Comparison of ENCODE assay signal across 8 cellular contexts in the genomic region with DNA sequence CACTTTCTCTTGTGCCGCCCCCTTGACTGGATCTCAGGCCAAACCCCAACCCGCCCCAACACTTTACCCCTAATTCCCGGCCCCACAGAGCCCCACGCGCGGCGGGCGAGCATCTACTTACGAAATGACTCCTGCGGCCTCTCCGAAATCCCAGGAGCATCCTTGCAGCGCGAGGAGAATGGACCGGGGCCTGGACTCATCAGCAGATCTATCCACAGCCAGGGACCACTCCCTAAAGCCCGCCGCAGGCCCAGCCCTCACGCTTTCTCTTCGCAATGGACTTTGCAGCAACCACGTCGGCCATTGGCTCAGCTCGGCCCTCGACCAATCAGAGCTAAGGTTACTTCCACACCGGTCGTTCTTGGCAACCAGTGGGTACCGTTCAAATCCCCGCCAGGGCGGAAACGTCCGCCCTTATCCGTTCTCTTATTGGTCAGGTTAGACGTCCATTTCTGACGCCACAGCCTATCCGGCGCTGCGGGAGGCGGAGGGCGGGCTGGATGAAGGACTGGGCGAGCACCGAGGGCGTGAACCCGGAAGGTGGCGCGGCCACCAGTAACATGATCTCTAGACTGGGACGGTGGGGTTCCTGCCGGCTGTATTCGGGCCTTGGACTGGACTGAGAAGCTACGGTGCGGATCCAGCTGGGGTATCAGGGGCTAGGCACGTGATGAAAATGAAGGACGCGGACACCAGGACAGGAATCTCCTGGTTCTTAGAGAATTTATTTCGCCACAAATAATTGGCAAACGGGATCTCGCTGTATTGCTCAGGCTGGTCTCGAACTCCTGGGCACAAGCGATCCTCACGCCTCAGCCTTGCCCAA. TPM values are rescaled to one million over a fixed set of nuclear protein-coding genes. Genes with fewer than 3 reads are reported as not detected.
DNase-seq lines count a peak whose midpoint lies in the region; ATAC-seq, FAIRE-seq and TF ChIP-seq lines count a peak whose summit lies in the region.

A gene (minus strand): TSS at position 244 of the 826 bp plus-strand sequence. CDS start 84 bp downstream, at position 160.
A gene with protein sequence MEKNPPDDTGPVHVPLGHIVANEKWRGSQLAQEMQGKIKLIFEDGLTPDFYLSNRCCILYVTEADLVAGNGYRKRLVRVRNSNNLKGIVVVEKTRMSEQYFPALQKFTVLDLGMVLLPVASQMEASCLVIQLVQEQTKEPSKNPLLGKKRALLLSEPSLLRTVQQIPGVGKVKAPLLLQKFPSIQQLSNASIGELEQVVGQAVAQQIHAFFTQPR (plus strand): TSS at position 528 of the 826 bp plus-strand sequence. CDS start 955 bp downstream, outside the sequence.

- no peak for TF ChIP-seq EP300 in upper lobe of left lung (IDR thresholded peaks at IDR 0.05)

- WGBS in heart right ventricle, 2 donors: 3 to 4% methylated on average over 57 of the region's 57 CpGs
- 1 to 2% methylated on average over 29 to 57 of the region's 57 CpGs for WGBS in upper lobe of left lung, 2 donors

- H3K27ac ChIP-seq in heart right ventricle (peak within 1 kb of the TSS in 9 of 10 donors; percentile 42 to 91 (median 61)), upper lobe of left lung (peak within 1 kb of the TSS; percentile 78 to 88 (median 82))

- DNase-seq in GM12891 (ENCODE audit: insufficient read length, low spot score) (peak; percentile 93), NCI-H1417 treated with DMSO at 0.1 percent for 48 hours (lab: John Stamatoyannopoulos, UW) (peak; percentile 97), SW 1271 (lab: John Stamatoyannopoulos, UW) (peak; percentile 92 to 96), adipocyte (ENCODE audit: low read depth) (peak; percentile 100), heart right ventricle (peak; percentile 96 to 98), pons (ENCODE audit: low spot score) (peak; percentile 99), upper lobe of left lung (peak; percentile 96 to 98)

- H3K4me1 ChIP-seq in adipocyte (ENCODE audit: control insufficient read depth, insufficient read depth, low read length) (peaks cover 7% of the 10 kb centered on the region), heart right ventricle (peaks cover 0 to 23% (median 14%) of the 10 kb centered on the region in 9 donors), upper lobe of left lung (peaks cover 8 to 36% (median 15%) of the 10 kb centered on the region in 4 donors)

- H3K9ac ChIP-seq in adipocyte (ENCODE audit: low read length): peak within 1 kb of the TSS; percentile 87

- TF ChIP-seq POLR2A in GM12891 (IDR thresholded peaks at IDR 0.05; ENCODE audit: low read depth, low read length) (peak; percentile 81), upper lobe of left lung (IDR thresholded peaks at IDR 0.05) (peak in 2 of 4 donors; percentile 19 to 70)

- peak; percentile 99 for FAIRE-seq in GM12891 (lab: Jason Lieb, UNC)

- peak; percentile 99 for ATAC-seq in HG02798 (IDR thresholded peaks at IDR 0.05; ENCODE audit: poor library complexity, unreplicated experiment)
- ATAC-seq in heart right ventricle: peak; percentile 99 to 100 (median 99)
- ATAC-seq in upper lobe of left lung (ENCODE audit: low FRiP score in 2 of 2): peak; percentile 99

- H3K4me3 ChIP-seq in adipocyte (ENCODE audit: low read length) (peak within 1 kb of the TSS; percentile 90), heart right ventricle (peak within 1 kb of the TSS; percentile 57 to 85 (median 74)), upper lobe of left lung (peak within 1 kb of the TSS; percentile 87 to 98 (median 90))

- H3K9me3 ChIP-seq in adipocyte (ENCODE audit: control insufficient read depth, low read length) (no peaks in the 10 kb centered on the region), heart right ventricle (no peaks in the 10 kb centered on the region), upper lobe of left lung (no peaks in the 10 kb centered on the region)

- intact Hi-C loops in heart right ventricle (cut with DNase I): loop anchor here in 5 of 10 donors (5.0 to 10.0 kb wide), 4 partner anchors 113 to 205 kb away; a partner anchor contains a TSS

- no peaks in the 10 kb centered on the region for H3K27me3 ChIP-seq in adipocyte (replicated peaks; ENCODE audit: control insufficient read depth, insufficient read depth, low read length)
- H3K27me3 ChIP-seq in heart right ventricle: no peaks in the 10 kb centered on the region
- H3K27me3 ChIP-seq in upper lobe of left lung: no peaks in the 10 kb centered on the region

- H3K36me3 ChIP-seq in adipocyte (ENCODE audit: control insufficient read depth, insufficient read depth, low read length, severe bottlenecking) (no peaks in the 10 kb centered on the region), heart right ventricle (peaks cover 0 to 16% (median 0%) of the 10 kb centered on the region in 9 donors), upper lobe of left lung (peaks cover 0 to 14% (median 0%) of the 10 kb centered on the region in 4 donors)

- TF ChIP-seq CTCF in heart right ventricle (IDR thresholded peaks at IDR 0.05) (no peak), upper lobe of left lung (IDR thresholded peaks at IDR 0.05) (peak in 1 of 6 experiments; percentile 24)

TF ChIP-seq in GM12891, 5 proteins besides CTCF, POLR2A, EP300 and RAD21:
- TF ChIP-seq POLR2AphosphoS5 (IDR thresholded peaks at IDR 0.05; ENCODE audit: low read depth, low read length) (peak; percentile 83), PAX5 (IDR thresholded peaks at IDR 0.05; ENCODE audit: insufficient read depth, low read length, severe bottlenecking) (no peak), TAF1 (IDR thresholded peaks at IDR 0.05; ENCODE audit: low read depth, low read length) (peak; percentile 52), SPI1 (IDR thresholded peaks at IDR 0.05; ENCODE audit: low read depth, low read length) (no peak), POU2F2 (IDR thresholded peaks at IDR 0.05; ENCODE audit: low read depth, low read length) (no peak)

RNA-seq across cellular contexts. Expression of the first gene that starts in this region (rescaled TPM):
- 10.9 TPM for polyA plus RNA-seq in GM12891 (2012; ENCODE audit: low read depth, missing spikeins)
- 10 to 100 TPM in 6 of 10 donors, 1 to 10 TPM in 4; 7.8 to 13.9 (median 10.4) TPM for total RNA-seq in heart right ventricle
- 1 to 10 TPM; 7.5 to 8.3 TPM for polyA plus RNA-seq in heart right ventricle
- 10 to 100 TPM; 10.1 to 16.0 (median 14.1) TPM for total RNA-seq in upper lobe of left lung

RNA-seq across cellular contexts. Expression of the second gene that starts in this region (rescaled TPM):
- 3.4 TPM for polyA plus RNA-seq in GM12891 (2012; ENCODE audit: low read depth, missing spikeins)
- 1 to 10 TPM in 1 of 10 donors, under 1 TPM in 9; 0.40 to 1.3 (median 0.58) TPM for total RNA-seq in heart right ventricle
- polyA plus RNA-seq in heart right ventricle: 1 to 10 TPM in 1 of 2 donors, not detected in 1; 1.3 TPM
- total RNA-seq in upper lobe of left lung: 1 to 10 TPM in 5 of 6 donors, not detected in 1; 1.4 to 7.3 (median 2.0) TPM

Comparison
In these comparisons a context has a peak if more than half of its experiments do, and no peak if none do; other contexts are left out.
1. Peak in every context shown above with its lines: DNase-seq, ATAC-seq, H3K4me3 ChIP-seq and H3K27ac ChIP-seq.